ENCODE assay signal across 13 cellular contexts in genomic region chr1:242225770-242226573, GRCh38.
DNase-seq lines count a peak whose midpoint lies in the region; ATAC-seq and TF ChIP-seq lines count a peak whose summit lies in the region.
"Had no signal": no experiment of that assay in that cellular context is flagged by ENCODE, and none has a peak within 500 bp of the region (broad histone marks: within the 10 kb centered on the region; RNA-seq: fewer than 3 reads in every experiment).

No MANE protein-coding gene starts in this region.

- H3K4me3 ChIP-seq in Panc1 (ENCODE audit: low read depth in 2 of 2, low read length in 2 of 2), result no peak overlapping the region
- no peak overlapping the region for H3K4me3 ChIP-seq in CD4-positive, alpha-beta memory T cell (ENCODE audit: low read length in 2 of 2)
- H3K4me3 ChIP-seq: K562 had no signal

- no TSS peak for BruUV-seq in Panc1 (replicated peaks; lab: Mats Ljungman, UMichigan)

- POLR2A ChIA-PET in Panc1 (lab: Charles Lee), result no interaction called here
- POLR2A ChIA-PET in CD4-positive, alpha-beta memory T cell (lab: Charles Lee; ENCODE audit: partially characterized antibody), result no interaction called here

- ATAC-seq in GM19397 (IDR thresholded peaks at IDR 0.05; ENCODE audit: unreplicated experiment) (peak; percentile 57), HG03039 (IDR thresholded peaks at IDR 0.05; ENCODE audit: unreplicated experiment) (peak; percentile 58), Panc1 (peak; percentile 98)
- ATAC-seq: K562 had no signal

- intact Hi-C loops in Panc1 (cut with micrococcal nuclease; ENCODE audit: unreplicated experiment), result no loop called here
- intact Hi-C loops in activated CD4-positive, alpha-beta T cell treated with anti-CD3 and anti-CD28 coated beads, Interleukin-2, amount 10 ng/mL, durations not matched to agents 24 days and 14 days (cut with micrococcal nuclease), result no loop called here
- intact Hi-C loops in CD4-positive, alpha-beta memory T cell (cut with micrococcal nuclease), result no loop called here

- H3K36me3 ChIP-seq in Panc1 (ENCODE audit: control insufficient read depth, insufficient read depth, low read length), result no peaks in the 10 kb centered on the region
- no peaks in the 10 kb centered on the region for H3K36me3 ChIP-seq in CD4-positive, alpha-beta memory T cell (ENCODE audit: insufficient read depth, low read length)

- no peaks in the 10 kb centered on the region for H3K27me3 ChIP-seq in Panc1 (ENCODE audit: control insufficient read depth, insufficient read depth, low read length)
- H3K27me3 ChIP-seq in CD4-positive, alpha-beta memory T cell (ENCODE audit: insufficient read depth, low read length), result no peaks in the 10 kb centered on the region

- in situ Hi-C loops in Panc1 (cut with HindIII; ENCODE audit: low pct_unique_long_range_greater_than_20kb, low sequenced_read_pairs), result no loop called here

- peak overlapping the region; percentile 81 for H3K27ac ChIP-seq in Panc1 (ENCODE audit: low read length)
- no peak overlapping the region for H3K27ac ChIP-seq in CD4-positive, alpha-beta memory T cell (ENCODE audit: low read depth, low read length)

- H3K4me1 Mint-ChIP-seq in activated CD4-positive, alpha-beta T cell treated with anti-CD3 and anti-CD28 coated beads, Interleukin-2, amount 10 ng/mL, durations not matched to agents 24 days and 14 days, result no peaks in the 10 kb centered on the region
- no peaks in the 10 kb centered on the region for H3K4me1 Mint-ChIP-seq in CD4-positive, alpha-beta memory T cell
- H3K4me1 Mint-ChIP-seq: activated naive CD4-positive, alpha-beta T cell treated with anti-CD3 and anti-CD28 coated beads, Interleukin-2, amount 10 ng/mL, durations not matched to agents 7 days and 5 days had no signal

- peaks cover 7% of the 10 kb centered on the region for H3K4me1 ChIP-seq in Panc1 (ENCODE audit: control insufficient read depth, insufficient read depth, low read length)
- no peaks in the 10 kb centered on the region for H3K4me1 ChIP-seq in CD4-positive, alpha-beta memory T cell (ENCODE audit: insufficient read depth, low read length)

- CTCF ChIA-PET in Panc1 (lab: Charles Lee), result no interaction called here
- CTCF ChIA-PET in CD4-positive, alpha-beta memory T cell (lab: Charles Lee; ENCODE audit: partially characterized antibody), result no interaction called here

- H3K27ac Mint-ChIP-seq in activated CD4-positive, alpha-beta T cell treated with anti-CD3 and anti-CD28 coated beads, Interleukin-2, amount 10 ng/mL, durations not matched to agents 24 days and 14 days, result no peak overlapping the region
- no peak overlapping the region for H3K27ac Mint-ChIP-seq in CD4-positive, alpha-beta memory T cell
- H3K27ac Mint-ChIP-seq: activated naive CD4-positive, alpha-beta T cell treated with anti-CD3 and anti-CD28 coated beads, Interleukin-2, amount 10 ng/mL, durations not matched to agents 7 days and 5 days had no signal

- no peaks in the 10 kb centered on the region for H3K36me3 Mint-ChIP-seq in activated CD4-positive, alpha-beta T cell treated with anti-CD3 and anti-CD28 coated beads, Interleukin-2, amount 10 ng/mL, durations not matched to agents 24 days and 14 days (ENCODE audit: low read depth)
- no peaks in the 10 kb centered on the region for H3K36me3 Mint-ChIP-seq in CD4-positive, alpha-beta memory T cell
- H3K36me3 Mint-ChIP-seq: activated naive CD4-positive, alpha-beta T cell treated with anti-CD3 and anti-CD28 coated beads, Interleukin-2, amount 10 ng/mL, durations not matched to agents 7 days and 5 days had no signal

- H3K4me3 Mint-ChIP-seq in activated CD4-positive, alpha-beta T cell treated with anti-CD3 and anti-CD28 coated beads, Interleukin-2, amount 10 ng/mL, durations not matched to agents 24 days and 14 days, result no peak overlapping the region
- H3K4me3 Mint-ChIP-seq in CD4-positive, alpha-beta memory T cell, result no peak overlapping the region
- H3K4me3 Mint-ChIP-seq: activated naive CD4-positive, alpha-beta T cell treated with anti-CD3 and anti-CD28 coated beads, Interleukin-2, amount 10 ng/mL, durations not matched to agents 7 days and 5 days had no signal

- TF ChIP-seq CTCF in Panc1 (IDR thresholded peaks at IDR 0.05), result no peak

- H3K9me3 ChIP-seq in Panc1 (ENCODE audit: control insufficient read depth, insufficient read depth, low read depth, low read length), result peaks cover 3% of the 10 kb centered on the region; the same call in 1 of the 2 replicates
- no peaks in the 10 kb centered on the region for H3K9me3 ChIP-seq in CD4-positive, alpha-beta memory T cell (ENCODE audit: control insufficient read depth in 1 of 2, low read length in 2 of 2)

- DNase-seq in Daoy (ENCODE audit: low read depth) (peak; percentile 64), Panc1 (ENCODE audit: low read depth, low spot score) (peak; percentile 86), DMS53 treated with DMSO at 0.1 percent for 48 hours (lab: John Stamatoyannopoulos, UW; ENCODE audit: unreplicated experiment) (no peak), germinal center (ENCODE audit: low spot score) (no peak)
- DNase-seq in activated CD4-positive, alpha-beta T cell treated with anti-CD3 and anti-CD28 coated beads, Interleukin-2, amount 10 ng/mL, durations not matched to agents 24 days and 14 days, result no peak
- DNase-seq in CD4-positive, alpha-beta memory T cell, result no peak
- DNase-seq: activated naive CD4-positive, alpha-beta T cell treated with anti-CD3 and anti-CD28 coated beads, Interleukin-2, amount 10 ng/mL, durations not matched to agents 7 days and 5 days; cerebellar nuclear complex; DMS79 treated with DMSO at 0.1 percent for 48 hours; NCI-H2029 had no signal

- no peaks in the 10 kb centered on the region for H3K9me3 Mint-ChIP-seq in activated CD4-positive, alpha-beta T cell treated with anti-CD3 and anti-CD28 coated beads, Interleukin-2, amount 10 ng/mL, durations not matched to agents 24 days and 14 days
- H3K9me3 Mint-ChIP-seq in CD4-positive, alpha-beta memory T cell, result peaks cover 0 to 3% (median 0%) of the 10 kb centered on the region in 8 donors
- H3K9me3 Mint-ChIP-seq: activated naive CD4-positive, alpha-beta T cell treated with anti-CD3 and anti-CD28 coated beads, Interleukin-2, amount 10 ng/mL, durations not matched to agents 7 days and 5 days had no signal

- no peaks in the 10 kb centered on the region for H3K27me3 Mint-ChIP-seq in activated CD4-positive, alpha-beta T cell treated with anti-CD3 and anti-CD28 coated beads, Interleukin-2, amount 10 ng/mL, durations not matched to agents 24 days and 14 days
- H3K27me3 Mint-ChIP-seq in CD4-positive, alpha-beta memory T cell, result peaks cover 0 to 3% of the 10 kb centered on the region in 2 donors
- H3K27me3 Mint-ChIP-seq: activated naive CD4-positive, alpha-beta T cell treated with anti-CD3 and anti-CD28 coated beads, Interleukin-2, amount 10 ng/mL, durations not matched to agents 7 days and 5 days had no signal

Comparison
In these comparisons a context has a peak if more than half of its experiments do, and no peak if none do; other contexts are left out.
1. DNase-seq: peak in Daoy (single experiment) and Panc1 (single experiment); none in activated CD4-positive, alpha-beta T cell treated with anti-CD3 and anti-CD28 coated beads, Interleukin-2, amount 10 ng/mL, durations not matched to agents 24 days and 14 days (single experiment), CD4-positive, alpha-beta memory T cell (0 of 5), DMS53 treated with DMSO at 0.1 percent for 48 hours (single experiment) and germinal center (single experiment).
2. Peak in every context shown above with its lines, with median percentiles within 50 percentile points of each other: ATAC-seq.